ENCODE assay signal across 8 cellular contexts in genomic region chr10:46450829-46451228, GRCh38. TPM values are rescaled to one million over a fixed set of nuclear protein-coding genes. Genes with fewer than 3 reads are reported as not detected.
"Had no signal": no experiment of that assay in that cellular context is flagged by ENCODE, and none has a peak within 500 bp of the region (broad histone marks: within the 10 kb centered on the region; RNA-seq: fewer than 3 reads in every experiment).

No MANE protein-coding gene starts in this region.

RNA-seq across cellular contexts. Expression of gene NPY4R, which starts 14.9 kb away (rescaled TPM):
- total RNA-seq: activated CD4-positive, alpha-beta memory T cell treated with anti-CD3 and anti-CD28 coated beads, Interleukin-2, amount 10 ng/mL, durations not matched to agents 7 days and 5 days; activated CD8-positive, alpha-beta memory T cell treated with anti-CD3 and anti-CD28 coated beads for 36 hours; activated naive CD4-positive, alpha-beta T cell treated with anti-CD3 and anti-CD28 coated beads for 36 hours; activated T-helper 17 cell treated with anti-CD3 and anti-CD28 coated beads, Interleukin-2, amount 50 U/mL, for 72 hours; OCI-LY7; Right ventricle myocardium superior; SJCRH30; T-helper 2 cell treated with Interferon-gamma antibody and Interleukin-4, amounts not matched to agents 100 ng/mL and 5 ng/mL, for 36 hours had no signal
